7 cellular contexts compared by ENCODE assay signal in the genomic region with DNA sequence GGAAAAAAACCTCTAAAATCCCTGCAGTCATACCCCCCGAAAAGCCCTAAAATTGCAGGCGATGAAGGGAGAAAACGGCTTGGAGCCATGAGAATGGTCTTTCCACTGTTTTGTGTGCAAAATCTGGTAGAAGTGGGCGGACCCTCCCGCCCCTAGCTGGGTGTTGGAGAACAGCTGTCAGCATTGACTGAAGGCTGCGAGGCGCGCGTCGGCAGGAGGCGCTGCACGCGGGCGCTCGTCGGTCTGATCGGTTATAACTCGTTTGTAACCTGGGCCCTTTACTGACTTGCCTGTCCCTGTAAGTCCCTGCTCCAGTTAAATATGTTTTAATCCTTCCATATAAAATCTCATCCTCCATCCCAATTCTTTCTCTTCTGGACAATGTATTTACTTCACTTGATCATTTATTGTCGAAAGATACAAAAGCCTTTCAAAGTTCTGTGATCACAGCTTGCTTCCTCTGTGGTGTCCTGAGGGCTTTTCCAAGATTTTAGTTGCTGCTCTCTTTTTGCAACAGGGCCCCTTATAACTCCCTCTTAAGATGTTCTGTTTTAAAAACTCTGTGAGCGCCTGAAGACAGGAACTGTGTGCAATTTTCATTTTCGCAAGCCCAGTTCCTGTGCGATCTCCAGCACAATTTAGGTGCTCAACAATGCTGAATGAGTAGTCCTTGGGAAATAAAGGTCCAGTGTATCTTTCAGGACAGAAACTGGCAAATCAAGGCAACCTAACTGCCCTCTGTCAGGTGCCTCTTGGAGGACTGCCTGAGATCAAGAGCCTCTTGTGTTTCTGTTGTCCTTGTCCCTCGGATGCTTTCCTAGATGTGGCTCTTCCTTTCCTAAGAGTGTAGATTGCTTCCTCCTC. TPM values are rescaled to one million over a fixed set of nuclear protein-coding genes. Genes with fewer than 3 reads are reported as not detected.
A peak's percentile ranks its signal among the peaks of the same experiment; 100 is the strongest.
DNase-seq lines count a peak whose midpoint lies in the region; ATAC-seq and TF ChIP-seq lines count a peak whose summit lies in the region.

No MANE protein-coding gene starts in this region.

- peak overlapping the region; percentile 90 for H3K4me3 ChIP-seq in coronary artery

- ATAC-seq in GM18511 (IDR thresholded peaks at IDR 0.05; ENCODE audit: unreplicated experiment) (peak; percentile 44), HG03354 (IDR thresholded peaks at IDR 0.05; ENCODE audit: poor library complexity, severe bottlenecking, unreplicated experiment) (peak; percentile 51), left lobe of liver (peak; percentile 82)

- TF ChIP-seq CTCF in coronary artery (IDR thresholded peaks at IDR 0.05): peak; percentile 81

- DNase-seq in NCI-H510A treated with DMSO at 0.1 percent for 48 hours (lab: John Stamatoyannopoulos, UW): peak; percentile 82
- peak; percentile 82 to 83 for DNase-seq in activated CD4-positive, alpha-beta T cell treated with anti-CD3 and anti-CD28 coated beads for 4 hours
- peak; percentile 86 for DNase-seq in coronary artery (ENCODE audit: low spot score)
- peak; percentile 85 for DNase-seq in left lobe of liver (ENCODE audit: low spot score)
- DNase-seq in stimulated activated CD4-positive, alpha-beta T cell treated with anti-CD3 and anti-CD28 coated beads, Interleukin-2, amount 100 ng/mL, for 4 hours (ENCODE audit: low read depth): peak; percentile 73

- H3K27ac ChIP-seq in coronary artery: peak overlapping the region; percentile 91 to 99

RNA-seq across cellular contexts. Expression of gene HNRNPLL, which starts 0.9 kb away (rescaled TPM):
- 12.3 TPM for total RNA-seq in left lobe of liver

Comparison
In these comparisons a context has a peak if more than half of its experiments do, and no peak if none do; other contexts are left out.
1. Peak in every context shown above with its lines: DNase-seq, ATAC-seq, H3K4me3 ChIP-seq and H3K27ac ChIP-seq.